ENCODE assay signal across 8 cellular contexts in genomic region chr15:66701422-66702034, GRCh38. TPM values are rescaled to one million over a fixed set of nuclear protein-coding genes. Genes with fewer than 3 reads are reported as not detected.
A peak's percentile ranks its signal among the peaks of the same experiment; 100 is the strongest.
DNase-seq lines count a peak whose midpoint lies in the region; ATAC-seq and TF ChIP-seq lines count a peak whose summit lies in the region.

No MANE protein-coding gene starts in this region.

- H2BK5ac ChIP-seq in IMR-90 (ENCODE audit: low read depth, low read length, poor library complexity, severe bottlenecking): peak overlapping the region; percentile 85

- TF ChIP-seq CTCF in IMR-90 (conservative IDR thresholded peaks at IDR 0.05; ENCODE audit: low read depth, low read length) (no peak), epithelial cell of esophagus (IDR thresholded peaks at IDR 0.05; ENCODE audit: insufficient read depth, low read depth, low read length, missing control alignments) (no peak)

- H3K27ac ChIP-seq in IMR-90 (ENCODE audit: insufficient read depth, low read length): peak overlapping the region; percentile 90
- peak overlapping the region; percentile 90 for H3K27ac ChIP-seq in muscle layer of colon (ENCODE audit: low read depth, low read length)

- no TSS peak for BruUV-seq in IMR-90 (replicated peaks; lab: Mats Ljungman, UMichigan)

- peak overlapping the region; percentile 74 for H4K5ac ChIP-seq in IMR-90 (ENCODE audit: low read depth, low read length)

- H3K27me3 ChIP-seq in IMR-90 (ENCODE audit: control insufficient read depth, insufficient read depth, low read length) (no peaks in the 10 kb centered on the region), muscle layer of colon (ENCODE audit: control insufficient read depth in 1 of 2, insufficient read depth in 2 of 2, low read length in 2 of 2) (no peaks in the 10 kb centered on the region)

- ATAC-seq in GM19467 (IDR thresholded peaks at IDR 0.05; ENCODE audit: unreplicated experiment) (peak; percentile 39), IMR-90 (ENCODE audit: low read depth) (peak; percentile 34), GM19455 (IDR thresholded peaks at IDR 0.05; ENCODE audit: unreplicated experiment) (no peak)

- H2AK9ac ChIP-seq in IMR-90 (replicated peaks; ENCODE audit: low read depth, low read length, poor library complexity): peak overlapping the region; percentile 89

- peak overlapping the region; percentile 80 for H3K4ac ChIP-seq in IMR-90 (ENCODE audit: low read depth, low read length)

- 0% methylated on average over 1 of the region's 48 CpGs; no CpG with 5 or more reads in 1 of the 2 experiments for WGBS in IMR-90 (ENCODE audit: extremely low coverage in 2 of 2, insufficient read length in 1 of 2), 2 experiments

- CTCF ChIA-PET in IMR-90 (lab: Yijun Ruan, JAX): interaction anchor here (4.4 kb wide), 1 partner anchor 150 kb away, joined by 17 read pairs; no protein-coding TSS in a partner anchor

- peak overlapping the region; percentile 99 for H3K23ac ChIP-seq in IMR-90 (ENCODE audit: low read depth, low read length)

- peak overlapping the region; percentile 74 for H3K14ac ChIP-seq in IMR-90 (replicated peaks; ENCODE audit: low read depth, low read length)

- H3K4me1 ChIP-seq in IMR-90 (ENCODE audit: control insufficient read depth, insufficient read depth, low read length) (peaks cover 14% of the 10 kb centered on the region), muscle layer of colon (ENCODE audit: insufficient read depth, low read length) (peaks cover 36% of the 10 kb centered on the region)

- no peak; the same call in 1 of the 2 replicates for TF ChIP-seq POLR2A in IMR-90 (IDR thresholded peaks at IDR 0.05; ENCODE audit: low read depth, low read length)

- peaks cover 33% of the 10 kb centered on the region for H4K20me1 ChIP-seq in IMR-90 (ENCODE audit: insufficient read depth, low read length)

- peak overlapping the region; percentile 81 for H3K9ac ChIP-seq in IMR-90 (ENCODE audit: low read depth, low read length)
- no peak overlapping the region for H3K9ac ChIP-seq in muscle layer of colon (ENCODE audit: low read length)

- peak overlapping the region; percentile 92 for H2AFZ ChIP-seq in IMR-90 (replicated peaks; ENCODE audit: low read length, poor library complexity)

- H3K79me1 ChIP-seq in IMR-90 (ENCODE audit: low read depth in 1 of 2, low read length in 2 of 2): peaks cover 4 to 27% of the 10 kb centered on the region in 2 experiments

- peaks cover 9% of the 10 kb centered on the region for H3K9me1 ChIP-seq in IMR-90 (ENCODE audit: insufficient read depth, low read length)

- H2AK5ac ChIP-seq in IMR-90 (ENCODE audit: low read depth, low read length): peak overlapping the region; percentile 65

- H2BK15ac ChIP-seq in IMR-90 (ENCODE audit: low read depth, low read length): peak overlapping the region; percentile 68; the same call in 2 of the 3 replicates

- H2BK120ac ChIP-seq in IMR-90 (ENCODE audit: low read depth, low read length): peak overlapping the region; percentile 50

- dilution Hi-C loops in IMR-90 (cut with HindIII; ENCODE audit: low sequenced_read_pairs, unreplicated experiment): no loop called here

- peak overlapping the region; percentile 71 for H3K18ac ChIP-seq in IMR-90 (ENCODE audit: low read depth, low read length)

- peak overlapping the region; percentile 98 for H3K4me2 ChIP-seq in IMR-90 (ENCODE audit: low read depth, low read length)

- H3K9me3 ChIP-seq in IMR-90 (ENCODE audit: control insufficient read depth, insufficient read depth, low read length) (no peaks in the 10 kb centered on the region), muscle layer of colon (ENCODE audit: low read length) (no peaks in the 10 kb centered on the region)

- H3K36me3 ChIP-seq in IMR-90 (ENCODE audit: control insufficient read depth, insufficient read depth, low read length) (peaks cover 1% of the 10 kb centered on the region; the same call in 1 of the 2 replicates), muscle layer of colon (ENCODE audit: insufficient read depth, low read length) (no peaks in the 10 kb centered on the region)

- H2BK20ac ChIP-seq in IMR-90 (ENCODE audit: low read depth, low read length): peak overlapping the region; percentile 61; the same call in 1 of the 2 replicates

- in situ Hi-C loops in IMR-90 (cut with MboI; ENCODE audit: low sequenced_read_pairs): loop anchor here (25.0 kb wide), 1 partner anchor 136 kb away; no protein-coding TSS in a partner anchor

- H4K91ac ChIP-seq in IMR-90 (ENCODE audit: insufficient read depth, low read depth, low read length): peak overlapping the region; percentile 82

- POLR2A ChIA-PET in IMR-90 (lab: Charles Lee; ENCODE audit: unreplicated experiment): no interaction called here

- intact Hi-C loops in IMR-90 (cut with micrococcal nuclease): loop anchor here (1.0 to 10.0 kb wide), 4 partner anchors 46 to 197 kb away; partner anchors contain the start of genes RPL4 and ZWILCH

- H3K4me3 ChIP-seq in IMR-90 (ENCODE audit: insufficient read depth, low read depth, low read length) (peak overlapping the region; percentile 68), epithelial cell of esophagus (ENCODE audit: low read length) (peak overlapping the region; percentile 45), muscle layer of colon (ENCODE audit: low read depth in 1 of 2, low read length in 2 of 2) (peak overlapping the region; percentile 88 to 92)

- H3K56ac ChIP-seq in IMR-90 (ENCODE audit: extremely low read depth, insufficient read depth, low read length): peak overlapping the region; percentile 87

- H4K8ac ChIP-seq in IMR-90 (ENCODE audit: low read depth in 2 of 2, low read length in 2 of 2): peak overlapping the region; percentile 68 to 83; a peak in 3 of 4 replicates

- TF ChIP-seq RAD21 in IMR-90 (IDR thresholded peaks at IDR 0.05; ENCODE audit: low read length): no peak

- DNase-seq in COR-L47 (lab: John Stamatoyannopoulos, UW) (peak; percentile 62), IMR-90 (no peak), epithelial cell of esophagus (ENCODE audit: low read depth) (peak; percentile 55), ureter (ENCODE audit: low spot score) (peak; percentile 64)
- peak; percentile 34 for DNase-seq in activated CD4-positive, alpha-beta T cell treated with anti-CD3 and anti-CD28 coated beads for 48 hours

TF ChIP-seq in IMR-90, 13 proteins besides CTCF, POLR2A, EP300 and RAD21:
- no peak for TF ChIP-seq RCOR1 (IDR thresholded peaks at IDR 0.05; ENCODE audit: insufficient replicate concordance, low read length)
- TF ChIP-seq MAZ (IDR thresholded peaks at IDR 0.05; ENCODE audit: borderline replicate concordance, low read depth, low read length): no peak
- no peak for TF ChIP-seq FOS (IDR thresholded peaks at IDR 0.05; ENCODE audit: low read depth, low read length)
- TF ChIP-seq RFX5 (IDR thresholded peaks at IDR 0.05; ENCODE audit: low read depth, low read length): no peak
- TF ChIP-seq CEBPB (IDR thresholded peaks at IDR 0.05; ENCODE audit: low read depth, low read length): no peak
- TF ChIP-seq SMC3 (IDR thresholded peaks at IDR 0.05; ENCODE audit: low read depth, low read length): no peak
- TF ChIP-seq BHLHE40 (IDR thresholded peaks at IDR 0.05; ENCODE audit: low read depth, low read length): no peak
- TF ChIP-seq NFE2L2 (IDR thresholded peaks at IDR 0.05; ENCODE audit: low read depth, low read length): no peak
- TF ChIP-seq ELK1 (IDR thresholded peaks at IDR 0.05; ENCODE audit: borderline replicate concordance, low read depth, low read length): no peak
- TF ChIP-seq MAFK (IDR thresholded peaks at IDR 0.05; ENCODE audit: low read depth, low read length): no peak
- no peak for TF ChIP-seq USF2 (IDR thresholded peaks at IDR 0.05; ENCODE audit: low read depth, low read length)
- no peak; the same call in 1 of the 2 replicates for TF ChIP-seq MXI1 (IDR thresholded peaks at IDR 0.05; ENCODE audit: borderline replicate concordance, low read depth, low read length)
- no peak for TF ChIP-seq CHD1 (IDR thresholded peaks at IDR 0.05; ENCODE audit: low read depth, low read length)

RNA-seq across cellular contexts. Expression of gene SMAD6, which starts 0.5 kb away (rescaled TPM):
- total RNA-seq in IMR-90 (2012; rRNA removed): 3.6 and 4.8 TPM in 2 replicates
- 8.5 and 13.6 TPM in 2 replicates for polyA plus RNA-seq in IMR-90 (2012; rRNA removed)
- polyA plus RNA-seq in IMR-90 (2012; cell fraction: cytosol; rRNA removed): 4.7 and 9.3 TPM in 2 replicates
- 17.3 and 42.6 TPM in 2 replicates for polyA plus RNA-seq in IMR-90 (2012; cell fraction: nucleus; rRNA removed; ENCODE audit: low replicate concordance)
- total RNA-seq in ureter: 17.4 TPM
